In the genomic region with DNA sequence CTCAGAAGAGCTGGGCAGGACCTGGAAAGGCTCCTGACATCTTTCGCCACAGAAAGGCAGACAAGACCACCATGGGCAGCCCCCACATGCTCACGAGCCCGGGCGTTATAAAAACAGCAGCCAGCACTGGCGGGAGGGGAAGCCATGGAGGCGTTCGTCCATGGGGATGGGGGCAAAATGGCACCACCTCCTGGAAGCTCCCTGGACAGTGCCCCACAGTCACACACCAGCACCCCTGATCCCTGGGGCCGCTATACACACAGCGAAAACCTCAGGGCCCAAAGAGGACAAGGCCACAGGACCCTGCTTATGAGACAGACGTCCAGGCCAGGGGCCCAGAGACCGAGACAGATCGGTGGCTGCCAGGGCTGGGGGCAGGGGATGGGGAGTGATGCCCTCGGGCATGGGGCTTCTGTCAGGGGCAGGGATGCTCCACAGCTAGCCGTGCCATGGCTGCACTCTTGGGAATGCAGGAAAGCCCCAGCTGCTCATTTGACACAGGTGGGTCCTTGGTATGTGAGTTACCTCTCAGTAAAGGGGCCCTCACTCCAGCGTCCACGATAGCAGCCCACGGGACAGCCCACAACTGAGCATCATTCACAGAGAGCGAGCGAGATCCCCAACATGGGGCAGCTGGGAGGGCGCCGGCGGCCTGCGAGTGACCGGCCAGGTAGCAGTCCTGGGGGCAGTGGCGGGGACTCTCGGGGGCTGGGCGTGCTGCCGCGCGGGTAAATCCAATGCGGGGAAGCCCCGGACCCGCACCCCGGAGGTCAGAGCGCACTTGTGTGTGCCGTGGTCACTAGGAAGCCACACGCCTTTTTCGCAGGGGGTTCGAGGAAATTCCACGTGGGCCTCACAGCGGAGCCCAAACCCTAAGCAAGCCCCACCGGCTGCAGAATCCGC, we compare ENCODE assay signal across 22 cellular contexts. TPM values are rescaled to one million over a fixed set of nuclear protein-coding genes. Genes with fewer than 3 reads are reported as not detected.
"Had no signal": no experiment of that assay in that cellular context is flagged by ENCODE, and none has a peak within 500 bp of the region (broad histone marks: within the 10 kb centered on the region; RNA-seq: fewer than 3 reads in every experiment).

No MANE protein-coding gene starts in this region.

- ATAC-seq: foreskin keratinocyte; naive thymus-derived CD8-positive, alpha-beta T cell had no signal

- H3K9me3 ChIP-seq: SJCRH30, transverse colon had no signal

- H3K27ac ChIP-seq: cardiac muscle cell, foreskin keratinocyte, SJCRH30, WERI-Rb-1 had no signal

- H3K36me3 Mint-ChIP-seq: activated naive CD8-positive, alpha-beta T cell treated with anti-CD3 and anti-CD28 coated beads, Interleukin-2, amount 10 ng/mL, durations not matched to agents 7 days and 5 days; naive thymus-derived CD8-positive, alpha-beta T cell had no signal

- H3K27ac Mint-ChIP-seq: activated naive CD8-positive, alpha-beta T cell treated with anti-CD3 and anti-CD28 coated beads, Interleukin-2, amount 10 ng/mL, durations not matched to agents 7 days and 5 days; endodermal cell; naive thymus-derived CD8-positive, alpha-beta T cell had no signal

- H3K4me1 Mint-ChIP-seq: activated naive CD8-positive, alpha-beta T cell treated with anti-CD3 and anti-CD28 coated beads, Interleukin-2, amount 10 ng/mL, durations not matched to agents 7 days and 5 days; endodermal cell had no signal

- H3K9me3 Mint-ChIP-seq: activated naive CD8-positive, alpha-beta T cell treated with anti-CD3 and anti-CD28 coated beads, Interleukin-2, amount 10 ng/mL, durations not matched to agents 7 days and 5 days; endodermal cell; naive thymus-derived CD8-positive, alpha-beta T cell had no signal

- H3K4me3 Mint-ChIP-seq: activated naive CD8-positive, alpha-beta T cell treated with anti-CD3 and anti-CD28 coated beads, Interleukin-2, amount 10 ng/mL, durations not matched to agents 7 days and 5 days; endodermal cell had no signal

- H3K36me3 ChIP-seq: cardiac muscle cell, SJCRH30, transverse colon had no signal

- H3K4me3 ChIP-seq: cardiac muscle cell, SJCRH30 had no signal

- H3K4me1 ChIP-seq: foreskin keratinocyte, transverse colon had no signal

- H3K27me3 ChIP-seq: cardiac muscle cell, SJCRH30 had no signal

- DNase-seq: activated CD4-positive, alpha-beta T cell treated with anti-CD3 and anti-CD28 coated beads for 1 hour; amygdala; endodermal cell; foreskin keratinocyte; mesendoderm; naive thymus-derived CD8-positive, alpha-beta T cell; nucleus accumbens; SJCRH30; stimulated activated CD8-positive, alpha-beta memory T cell treated with anti-CD3 and anti-CD28 coated beads, Interleukin-4, amount 100 ng/mL, for 48 hours; stimulated activated naive CD4-positive, alpha-beta T cell treated with Interleukin-2 at 50 U/mL for 16 hours; transverse colon; WERI-Rb-1 had no signal

RNA-seq across cellular contexts. Expression of a gene that starts 6.4 kb away (rescaled TPM):
- total RNA-seq: activated CD8-positive, alpha-beta memory T cell treated with anti-CD3 and anti-CD28 coated beads for 36 hours; activated naive CD8-positive, alpha-beta T cell treated with anti-CD3 and anti-CD28 coated beads, Interleukin-2, amount 10 ng/mL, durations not matched to agents 7 days and 5 days; endodermal cell; epithelial cell of proximal tubule; fibroblast of lung; foreskin keratinocyte; kidney epithelial cell; liver; naive thymus-derived CD8-positive, alpha-beta T cell; renal cortical epithelial cell; subcutaneous adipose tissue; T-helper 2 cell treated with Interferon-gamma antibody and Interleukin-4, amounts not matched to agents 100 ng/mL and 5 ng/mL, for 36 hours; transverse colon had no signal
- polyA plus RNA-seq: fibroblast of lung; foreskin keratinocyte; liver; naive thymus-derived CD8-positive, alpha-beta T cell had no signal

RNA-seq across cellular contexts. Expression of a gene that starts 7.1 kb away (rescaled TPM):
- polyA plus RNA-seq: naive thymus-derived CD8-positive, alpha-beta T cell had no signal
